ENCODE assay signal across 1 cellular context in the genomic region with DNA sequence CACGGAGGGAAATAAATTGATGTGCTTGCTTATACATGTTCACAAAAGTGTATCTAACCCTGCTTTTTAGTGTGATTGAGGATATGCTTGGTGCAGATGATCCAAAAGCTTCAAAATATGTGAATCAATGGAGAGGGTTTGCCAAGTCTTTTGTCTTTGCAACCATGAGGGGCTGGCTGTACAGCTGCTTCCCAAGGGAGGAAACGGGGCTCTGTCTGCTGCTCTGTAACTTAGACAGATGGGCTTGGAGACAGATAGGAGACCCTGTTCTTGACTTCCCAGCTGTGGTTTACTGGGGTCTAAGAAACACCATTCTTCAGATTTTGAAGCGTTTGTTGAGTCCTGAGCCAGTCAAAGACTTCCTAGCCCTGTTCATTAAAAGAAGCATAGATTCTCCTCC.
TF ChIP-seq lines count a peak whose summit lies in the region.

No MANE protein-coding gene starts in this region.

TF ChIP-seq in GM23338, 12 proteins besides CTCF, POLR2A, EP300 and RAD21 (continued from another document):
- TF ChIP-seq REST (IDR thresholded peaks at IDR 0.05; ENCODE audit: unreplicated experiment) = no peak
- no peak for TF ChIP-seq ZNF331 (CRISPR knock-in tag; IDR thresholded peaks at IDR 0.05; ENCODE audit: low read depth)
- TF ChIP-seq EZH2phosphoT487 (IDR thresholded peaks at IDR 0.05; ENCODE audit: unreplicated experiment) = no peak
